ENCODE assay signal across 8 cellular contexts in genomic region chr3:79086514-79086913, GRCh38.
DNase-seq lines count a peak whose midpoint lies in the region; ATAC-seq lines count a peak whose summit lies in the region.

No MANE protein-coding gene starts in this region.

- H3K4me1 ChIP-seq in iPS DF 6.9 (ENCODE audit: control insufficient read depth, insufficient read depth, low read length): no peaks in the 10 kb centered on the region

- H3K27ac ChIP-seq in iPS DF 6.9 (ENCODE audit: low read length): no peak overlapping the region

- no peaks in the 10 kb centered on the region for H3K9me3 ChIP-seq in iPS DF 6.9 (ENCODE audit: control insufficient read depth, insufficient read depth, low read length)

- no peak overlapping the region for H3K27ac Mint-ChIP-seq in stimulated activated naive CD8-positive, alpha-beta T cell treated with anti-CD3 and anti-CD28 coated beads, Interleukin-15, amount 100 ng/mL, for 72 hours

- H3K36me3 ChIP-seq in iPS DF 6.9 (ENCODE audit: control insufficient read depth, insufficient read depth, low read length): no peaks in the 10 kb centered on the region

- ATAC-seq in HG03280 (IDR thresholded peaks at IDR 0.05; ENCODE audit: unreplicated experiment): peak; percentile 87
- ATAC-seq in stimulated activated naive CD8-positive, alpha-beta T cell treated with anti-CD3 and anti-CD28 coated beads, Interleukin-15, amount 100 ng/mL, for 72 hours: no peak
- no peak for ATAC-seq in activated CD4-positive, CD25-positive, alpha-beta regulatory T cell treated with anti-CD3 and anti-CD28 coated beads, Interleukin-2, amount 50 U/mL, for 24 hours

- peak; percentile 1 for DNase-seq in DMS53 treated with DMSO at 0.1 percent for 48 hours (lab: John Stamatoyannopoulos, UW; ENCODE audit: unreplicated experiment)
- peak; percentile 1 for DNase-seq in GM19240 (ENCODE audit: insufficient read length, low spot score)
- DNase-seq in NCI-H526 (lab: John Stamatoyannopoulos, UW): peak; percentile 5 to 36
- DNase-seq in anterior cingulate cortex (lab: John Stamatoyannopoulos, UW): peak in 40 of 58 donors; percentile 0 to 54 (median 5)
- DNase-seq in iPS DF 6.9 (ENCODE audit: low read depth, low spot score): peak; percentile 35
- peak; percentile 16 to 19 for DNase-seq in stimulated activated naive CD8-positive, alpha-beta T cell treated with anti-CD3 and anti-CD28 coated beads, Interleukin-15, amount 100 ng/mL, for 72 hours

- no CpG with 5 or more reads among the region's 6 CpGs for WGBS in iPS DF 6.9 (ENCODE audit: insufficient coverage, insufficient read length)

- H3K27me3 ChIP-seq in iPS DF 6.9 (ENCODE audit: control insufficient read depth, insufficient read depth, low read length): no peaks in the 10 kb centered on the region

- H3K27me3 Mint-ChIP-seq in stimulated activated naive CD8-positive, alpha-beta T cell treated with anti-CD3 and anti-CD28 coated beads, Interleukin-15, amount 100 ng/mL, for 72 hours: no peaks in the 10 kb centered on the region

- no peak overlapping the region for H3K4me3 Mint-ChIP-seq in stimulated activated naive CD8-positive, alpha-beta T cell treated with anti-CD3 and anti-CD28 coated beads, Interleukin-15, amount 100 ng/mL, for 72 hours

- H3K9me3 Mint-ChIP-seq in stimulated activated naive CD8-positive, alpha-beta T cell treated with anti-CD3 and anti-CD28 coated beads, Interleukin-15, amount 100 ng/mL, for 72 hours: peaks cover 2 to 3% of the 10 kb centered on the region in 2 donors

- no peaks in the 10 kb centered on the region for H3K4me1 Mint-ChIP-seq in stimulated activated naive CD8-positive, alpha-beta T cell treated with anti-CD3 and anti-CD28 coated beads, Interleukin-15, amount 100 ng/mL, for 72 hours

- H3K4me3 ChIP-seq in iPS DF 6.9 (ENCODE audit: low read length): no peak overlapping the region
